ENCODE assay signal across 33 cellular contexts in the genomic region with DNA sequence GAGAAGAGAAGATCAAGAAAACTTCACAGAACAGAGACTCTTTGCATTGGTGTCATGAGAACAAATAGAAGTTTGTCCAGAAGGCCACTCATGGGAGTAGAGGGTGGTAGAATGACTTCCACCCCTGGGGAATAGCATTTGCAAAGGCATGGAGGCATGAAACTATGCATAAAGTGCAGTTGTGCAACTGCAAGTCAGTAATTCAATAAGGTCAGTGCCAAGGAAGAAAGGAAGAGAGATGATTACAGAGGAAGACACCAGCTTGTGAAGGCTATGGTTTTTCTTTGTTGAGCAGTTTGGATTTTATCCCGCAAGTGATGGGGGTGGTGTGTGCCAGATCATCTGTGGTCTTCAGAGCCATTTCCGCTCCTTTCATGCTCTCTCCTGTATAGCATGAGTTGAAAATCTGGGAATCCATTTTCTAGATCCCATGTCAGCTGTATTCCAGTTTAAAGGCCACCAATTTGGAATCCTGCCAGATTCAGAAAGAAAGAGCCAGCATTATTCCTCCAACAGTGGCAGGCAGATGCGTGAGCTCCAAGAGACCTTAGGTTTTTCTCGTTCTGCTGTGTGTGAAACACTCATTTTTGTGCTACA.
"Had no signal": no experiment of that assay in that cellular context is flagged by ENCODE, and none has a peak within 500 bp of the region (broad histone marks: within the 10 kb centered on the region; RNA-seq: fewer than 3 reads in every experiment).

No MANE protein-coding gene starts in this region.

- ATAC-seq: activated CD8-positive, alpha-beta T cell treated with anti-CD3 and anti-CD28 coated beads for 36 hours; activated T-cell treated with anti-CD3 and anti-CD28 coated beads, Interleukin-2, amount 50 U/mL, for 72 hours; activated T-helper 17 cell treated with anti-CD3 and anti-CD28 coated beads, Interleukin-2, amount 50 U/mL, for 72 hours; Right ventricle myocardium inferior had no signal

- DNase-seq: activated CD4-positive, alpha-beta T cell treated with anti-CD3 and anti-CD28 coated beads, Interleukin-2, amount 10 ng/mL, durations not matched to agents 24 days and 14 days; activated CD4-positive, alpha-beta T cell treated with anti-CD3 and anti-CD28 coated beads, Interleukin-2, amount 50 U/mL, for 4 hours; activated CD8-positive, alpha-beta T cell treated with anti-CD3 and anti-CD28 coated beads for 36 hours; activated effector memory CD4-positive, alpha-beta T cell treated with anti-CD3 and anti-CD28 coated beads, Interleukin-2, amount 50 U/mL, for 16 hours; activated naive CD4-positive, alpha-beta T cell; activated naive CD4-positive, alpha-beta T cell treated with anti-CD3 and anti-CD28 coated beads, Interleukin-2, amount 50 U/mL, for 16 hours; activated naive CD8-positive, alpha-beta T cell treated with anti-CD3 and anti-CD28 coated beads for 36 hours; activated T-cell treated with anti-CD3 and anti-CD28 coated beads, Interleukin-2, amount 50 U/mL, for 1 hour; activated T-cell treated with anti-CD3 and anti-CD28 coated beads, Interleukin-2, amount 50 U/mL, for 72 hours; amniotic stem cell; aorta; brain microvascular endothelial cell; Kasumi-1; KBM-7; MG63; NCI-H1048; NCI-H1105 treated with DMSO at 0.1 percent for 48 hours; NCI-H1436; NCI-H1694 treated with DMSO at 0.1 percent for 48 hours; NCI-H2029; NCI-H2171 treated with DMSO at 0.1 percent for 48 hours; NCI-H446; NCI-H510A treated with DMSO at 0.1 percent for 48 hours; NCI-H526 treated with DMSO at 0.1 percent for 48 hours; PC-9; SIG-M5 had no signal

- H3K4me1 Mint-ChIP-seq: activated CD4-positive, alpha-beta T cell treated with anti-CD3 and anti-CD28 coated beads, Interleukin-2, amount 10 ng/mL, durations not matched to agents 24 days and 14 days; activated naive CD8-positive, alpha-beta T cell treated with anti-CD3 and anti-CD28 coated beads for 36 hours; activated T-helper 17 cell treated with anti-CD3 and anti-CD28 coated beads, Interleukin-2, amount 50 U/mL, for 72 hours; central memory CD8-positive, alpha-beta T cell; IgD-negative memory B cell had no signal

- H3K4me3 Mint-ChIP-seq: activated CD4-positive, alpha-beta T cell treated with anti-CD3 and anti-CD28 coated beads, Interleukin-2, amount 10 ng/mL, durations not matched to agents 24 days and 14 days; activated CD8-positive, alpha-beta T cell treated with anti-CD3 and anti-CD28 coated beads for 36 hours; activated naive CD8-positive, alpha-beta T cell treated with anti-CD3 and anti-CD28 coated beads for 36 hours; activated T-cell treated with anti-CD3 and anti-CD28 coated beads, Interleukin-2, amount 50 U/mL, for 72 hours; activated T-helper 17 cell treated with anti-CD3 and anti-CD28 coated beads, Interleukin-2, amount 50 U/mL, for 72 hours; central memory CD8-positive, alpha-beta T cell; IgD-negative memory B cell had no signal

- H3K4me3 ChIP-seq: cardiac muscle cell, MG63, PC-9, SK-N-MC had no signal

- H3K36me3 ChIP-seq: brain microvascular endothelial cell, cardiac muscle cell, MG63 had no signal

- H2AFZ ChIP-seq: PC-9 had no signal

- H3K27me3 ChIP-seq: brain microvascular endothelial cell, cardiac muscle cell, MG63 had no signal

- H3K27ac ChIP-seq: brain microvascular endothelial cell, cardiac muscle cell, PC-9, RWPE1, SK-N-MC had no signal

- H3K4me2 ChIP-seq: PC-9 had no signal

- H3K27ac Mint-ChIP-seq: activated CD4-positive, alpha-beta T cell treated with anti-CD3 and anti-CD28 coated beads, Interleukin-2, amount 10 ng/mL, durations not matched to agents 24 days and 14 days; activated CD8-positive, alpha-beta T cell treated with anti-CD3 and anti-CD28 coated beads for 36 hours; activated naive CD8-positive, alpha-beta T cell treated with anti-CD3 and anti-CD28 coated beads for 36 hours; activated T-cell treated with anti-CD3 and anti-CD28 coated beads, Interleukin-2, amount 50 U/mL, for 72 hours; activated T-helper 17 cell treated with anti-CD3 and anti-CD28 coated beads, Interleukin-2, amount 50 U/mL, for 72 hours had no signal

- H3K9me3 ChIP-seq: MG63 had no signal

- H3K9me3 Mint-ChIP-seq: activated CD4-positive, alpha-beta T cell treated with anti-CD3 and anti-CD28 coated beads, Interleukin-2, amount 10 ng/mL, durations not matched to agents 24 days and 14 days; activated CD8-positive, alpha-beta T cell treated with anti-CD3 and anti-CD28 coated beads for 36 hours; activated naive CD8-positive, alpha-beta T cell treated with anti-CD3 and anti-CD28 coated beads for 36 hours; activated T-cell treated with anti-CD3 and anti-CD28 coated beads, Interleukin-2, amount 50 U/mL, for 72 hours; central memory CD8-positive, alpha-beta T cell; IgD-negative memory B cell had no signal

- H3K36me3 Mint-ChIP-seq: activated naive CD8-positive, alpha-beta T cell treated with anti-CD3 and anti-CD28 coated beads for 36 hours; IgD-negative memory B cell had no signal
